In the genomic region with DNA sequence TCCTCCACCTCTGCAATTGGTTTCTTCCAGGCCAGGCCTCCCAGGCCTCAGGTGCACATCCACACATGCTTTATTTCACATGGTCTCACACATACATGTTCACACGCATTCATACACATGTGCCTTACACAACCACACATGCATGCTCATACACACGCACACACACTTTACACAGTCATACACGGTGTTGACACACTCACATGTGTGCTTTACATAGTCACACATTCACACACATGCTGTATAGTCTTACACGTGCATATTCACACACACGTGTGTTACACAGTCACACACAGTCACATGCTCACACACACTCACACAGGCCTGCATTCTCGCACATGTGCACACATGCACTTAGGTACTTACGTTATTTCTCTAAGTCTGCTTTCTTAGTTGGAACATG, we compare ENCODE assay signal across 19 cellular contexts. TPM values are rescaled to one million over a fixed set of nuclear protein-coding genes. Genes with fewer than 3 reads are reported as not detected.
DNase-seq lines count a peak whose midpoint lies in the region; ATAC-seq, FAIRE-seq and TF ChIP-seq lines count a peak whose summit lies in the region.
"Had no signal": no experiment of that assay in that cellular context is flagged by ENCODE, and none has a peak within 500 bp of the region (broad histone marks: within the 10 kb centered on the region; RNA-seq: fewer than 3 reads in every experiment).

No MANE protein-coding gene starts in this region.

- H3K36me3 Mint-ChIP-seq in nephron progenitor cell (ENCODE audit: low read depth) (no peaks in the 10 kb centered on the region), type B pancreatic cell (no peaks in the 10 kb centered on the region)
- H3K36me3 Mint-ChIP-seq: CD8-positive, alpha-beta memory T cell had no signal

- DNase-seq in HTR-8/SVneo (ENCODE audit: insufficient read length, low spot score) (no peak), dorsolateral prefrontal cortex (no peak), nephron progenitor cell (no peak), type B pancreatic cell (ENCODE audit: extremely low spot score, unreplicated experiment) (no peak), DMS79 (lab: John Stamatoyannopoulos, UW) (no peak)
- no peak for DNase-seq in activated T-cell treated with anti-CD3 and anti-CD28 coated beads, Interleukin-2, amount 50 U/mL, for 48 hours
- DNase-seq: C1 segment of cervical spinal cord; CD8-positive, alpha-beta memory T cell; DMS53; GM23248; NCI-H1436; NCI-H1930; NCI-H226; PC-3; RPMI8226; SIG-M5 had no signal

- FAIRE-seq in HTR-8/SVneo (lab: Jason Lieb, UNC), result peak; percentile 100

- H3K27me3 Mint-ChIP-seq in nephron progenitor cell (ENCODE audit: low read depth, poor library complexity), result peaks cover 13% of the 10 kb centered on the region
- H3K27me3 Mint-ChIP-seq in type B pancreatic cell, result peaks cover 4% of the 10 kb centered on the region

- peaks cover 51% of the 10 kb centered on the region for H3K4me1 Mint-ChIP-seq in nephron progenitor cell
- H3K4me1 Mint-ChIP-seq in type B pancreatic cell (ENCODE audit: unreplicated experiment), result peaks cover 33% of the 10 kb centered on the region

- peak overlapping the region; percentile 92 for H3K27ac Mint-ChIP-seq in nephron progenitor cell
- peak overlapping the region; percentile 48 for H3K27ac Mint-ChIP-seq in type B pancreatic cell

- H3K27ac ChIP-seq in dorsolateral prefrontal cortex, result peak overlapping the region in 50 of 59 donors; percentile 1 to 99 (median 96)
- H3K27ac ChIP-seq: GM23248, KMS-11 had no signal

- intact Hi-C loops in dorsolateral prefrontal cortex (cut with DNase I), result no loop called here

- no peak for TF ChIP-seq CTCF in dorsolateral prefrontal cortex (IDR thresholded peaks at IDR 0.05 in 54 of 56, conservative IDR thresholded peaks at IDR 0.05 in 2 of 56; ENCODE audit: low read depth in 1 of 56, partially characterized antibody in 56 of 56)
- TF ChIP-seq CTCF in nephron progenitor cell (IDR thresholded peaks at IDR 0.05), result no peak
- no peak for TF ChIP-seq CTCF in type B pancreatic cell (conservative IDR thresholded peaks at IDR 0.05)

- H3K9me3 Mint-ChIP-seq in nephron progenitor cell (no peaks in the 10 kb centered on the region), type B pancreatic cell (no peaks in the 10 kb centered on the region)
- H3K9me3 Mint-ChIP-seq: CD8-positive, alpha-beta memory T cell had no signal

- H3K4me3 ChIP-seq in dorsolateral prefrontal cortex, result no peak overlapping the region
- H3K4me3 ChIP-seq: GM23248 had no signal

- H3K27me3 ChIP-seq in dorsolateral prefrontal cortex, result no peaks in the 10 kb centered on the region

- ATAC-seq in HG02852 (IDR thresholded peaks at IDR 0.05; ENCODE audit: unreplicated experiment), result no peak
- ATAC-seq: PC-3, SK-N-SH treated with all-trans-retinoic acid at 6 μM for 48 hours had no signal

- peak overlapping the region; percentile 52 for H3K4me3 Mint-ChIP-seq in nephron progenitor cell
- no peak overlapping the region for H3K4me3 Mint-ChIP-seq in type B pancreatic cell
- H3K4me3 Mint-ChIP-seq: CD8-positive, alpha-beta memory T cell had no signal

RNA-seq across cellular contexts. Expression of a gene that starts 18.0 kb away (rescaled TPM):
- total RNA-seq in dorsolateral prefrontal cortex (100 to 1,000 TPM in 43 of 120 experiments, 10 to 100 TPM in 77; 27.1 to 361 (median 85.0) TPM), type B pancreatic cell (ENCODE audit: low replicate concordance) (64.7 and 83.9 TPM in 2 replicates)
